ENCODE assay signal across 28 cellular contexts in genomic region chr3:155760653-155761052, GRCh38. TPM values are rescaled to one million over a fixed set of nuclear protein-coding genes. Genes with fewer than 3 reads are reported as not detected.
"Had no signal": no experiment of that assay in that cellular context is flagged by ENCODE, and none has a peak within 500 bp of the region (broad histone marks: within the 10 kb centered on the region; RNA-seq: fewer than 3 reads in every experiment).

No MANE protein-coding gene starts in this region.

- H3K9me3 ChIP-seq: colonic mucosa, esophagus squamous epithelium, gastrocnemius medialis, left lung, lower lobe of right lung, mucosa of descending colon had no signal

- H3K36me3 ChIP-seq: colonic mucosa, gastrocnemius medialis, lower lobe of right lung had no signal

- H3K4me3 ChIP-seq: colonic mucosa, esophagus squamous epithelium, gastrocnemius medialis, hepatocyte, left lung, lower lobe of right lung, mucosa of descending colon had no signal

- H3K27me3 ChIP-seq: colonic mucosa, esophagus squamous epithelium, gastrocnemius medialis, hepatocyte, left lung had no signal

- ATAC-seq: effector memory CD8-positive, alpha-beta T cell; esophagus mucosa; gastrocnemius medialis; left lung; lower lobe of right lung; mucosa of descending colon had no signal

- H3K4me1 ChIP-seq: colonic mucosa, esophagus squamous epithelium, gastrocnemius medialis, left lung, lower lobe of right lung had no signal

- DNase-seq: colonic mucosa; cortex of kidney; effector CD8-positive, alpha-beta T cell; effector memory CD8-positive, alpha-beta T cell; endodermal cell; erythroblast; esophagus squamous epithelium; foreskin fibroblast; foreskin melanocyte; gastrocnemius medialis; glutamatergic neuron; head of caudate nucleus; hypothalamus; immature natural killer cell; islet precursor cell; kidney; kidney glomerular epithelial cell; left lung; lower lobe of right lung; mesenchymal stem cell; mucosa of descending colon; naive B cell had no signal

- H3K27ac ChIP-seq: colonic mucosa, epithelial cell of prostate, esophagus squamous epithelium, gastrocnemius medialis, hepatocyte, left lung, lower lobe of right lung had no signal

RNA-seq across cellular contexts. Expression of gene PLCH1, which starts 15.8 kb away (rescaled TPM):
- total RNA-seq: glomerular endothelial cell, lung microvascular endothelial cell, mesenteric fat pad had no signal
